ENCODE assay signal across 8 cellular contexts in genomic region chr12:94147991-94148840, GRCh38. TPM values are rescaled to one million over a fixed set of nuclear protein-coding genes. Genes with fewer than 3 reads are reported as not detected.
A peak's percentile ranks its signal among the peaks of the same experiment; 100 is the strongest.
DNase-seq lines count a peak whose midpoint lies in the region; ATAC-seq and TF ChIP-seq lines count a peak whose summit lies in the region.

Gene PLXNC1 (plus strand): TSS chr12:94148577. CDS start chr12:94148972, 395 bp downstream.

- peak within 1 kb of the TSS; percentile 60 for H3K27ac Mint-ChIP-seq in activated CD4-positive, alpha-beta memory T cell treated with anti-CD3 and anti-CD28 coated beads, Interleukin-2, amount 10 ng/mL, durations not matched to agents 7 days and 5 days

- DNase-seq in GM13977 (ENCODE audit: low spot score), result peak; percentile 92
- DNase-seq in NCI-H146 treated with DMSO at 0.1 percent for 48 hours (lab: John Stamatoyannopoulos, UW; ENCODE audit: unreplicated experiment), result peak; percentile 5
- DNase-seq in activated CD4-positive, alpha-beta memory T cell treated with anti-CD3 and anti-CD28 coated beads, Interleukin-2, amount 10 ng/mL, durations not matched to agents 7 days and 5 days, result peak; percentile 76
- peak; percentile 57 for DNase-seq in effector CD4-positive, alpha-beta T cell
- DNase-seq in lung microvascular endothelial cell (ENCODE audit: low read depth in 2 of 2), result peak; percentile 15 to 39
- peak; percentile 39 to 52 (median 51) for DNase-seq in stimulated activated CD4-positive, alpha-beta T cell treated with anti-CD3 and anti-CD28 coated beads, TNF-alpha, amount 100 ng/mL, for 48 hours (ENCODE audit: low read depth in 3 of 3)
- no peak for DNase-seq in SHP77 (lab: John Stamatoyannopoulos, UW)

- in situ Hi-C loops in GM13977 (cut with MboI; ENCODE audit: low pct_unique_long_range_greater_than_20kb, low sequenced_read_pairs, unreplicated experiment), result loop anchor here (25.0 kb wide), 1 partner anchor 614 kb away; no protein-coding TSS in a partner anchor

- no peaks in the 10 kb centered on the region for H3K9me3 Mint-ChIP-seq in activated CD4-positive, alpha-beta memory T cell treated with anti-CD3 and anti-CD28 coated beads, Interleukin-2, amount 10 ng/mL, durations not matched to agents 7 days and 5 days

- CTCF ChIA-PET in activated CD4-positive, alpha-beta memory T cell treated with anti-CD3 and anti-CD28 coated beads, Interleukin-2, amount 10 ng/mL, durations not matched to agents 7 days and 5 days (lab: Charles Lee), result interaction anchor here (1.0 to 2.5 kb wide), 10 partner anchors 13 to 387 kb away, joined by 3 to 7 read pairs (median 5); no protein-coding TSS in a partner anchor

- no peak for TF ChIP-seq CTCF in GM13977 (IDR thresholded peaks at IDR 0.05; ENCODE audit: extremely low read depth, insufficient read depth, missing control alignments)

- H3K4me1 Mint-ChIP-seq in activated CD4-positive, alpha-beta memory T cell treated with anti-CD3 and anti-CD28 coated beads, Interleukin-2, amount 10 ng/mL, durations not matched to agents 7 days and 5 days, result peaks cover 26% of the 10 kb centered on the region

- ATAC-seq in HG02571 (IDR thresholded peaks at IDR 0.05; ENCODE audit: unreplicated experiment), result peak; percentile 33

- peaks cover 20% of the 10 kb centered on the region for H3K36me3 Mint-ChIP-seq in activated CD4-positive, alpha-beta memory T cell treated with anti-CD3 and anti-CD28 coated beads, Interleukin-2, amount 10 ng/mL, durations not matched to agents 7 days and 5 days (ENCODE audit: low read depth)

- peak within 1 kb of the TSS; percentile 90 for H3K4me3 Mint-ChIP-seq in activated CD4-positive, alpha-beta memory T cell treated with anti-CD3 and anti-CD28 coated beads, Interleukin-2, amount 10 ng/mL, durations not matched to agents 7 days and 5 days

- H3K27me3 Mint-ChIP-seq in activated CD4-positive, alpha-beta memory T cell treated with anti-CD3 and anti-CD28 coated beads, Interleukin-2, amount 10 ng/mL, durations not matched to agents 7 days and 5 days, result peaks cover 35% of the 10 kb centered on the region

- POLR2A ChIA-PET in activated CD4-positive, alpha-beta memory T cell treated with anti-CD3 and anti-CD28 coated beads, Interleukin-2, amount 10 ng/mL, durations not matched to agents 7 days and 5 days (lab: Charles Lee), result interaction anchor here (0.7 to 5.5 kb wide), 10 partner anchors 14 to 312 kb away, joined by 3 to 70 read pairs (median 4); no protein-coding TSS in a partner anchor

RNA-seq across cellular contexts. Expression of gene PLXNC1, which starts in this region (rescaled TPM):
- total RNA-seq in activated CD4-positive, alpha-beta memory T cell treated with anti-CD3 and anti-CD28 coated beads, Interleukin-2, amount 10 ng/mL, durations not matched to agents 7 days and 5 days, result 10 to 100 TPM; 27.0 to 27.1 TPM
- under 0.01 and 0.22 TPM in 2 replicates for total RNA-seq in lung microvascular endothelial cell

Comparison
In these comparisons a context has a peak if more than half of its experiments do, and no peak if none do; other contexts are left out.
1. RNA of gene PLXNC1 (total RNA-seq): 27.0 to 27.1 TPM in activated CD4-positive, alpha-beta memory T cell treated with anti-CD3 and anti-CD28 coated beads, Interleukin-2, amount 10 ng/mL, durations not matched to agents 7 days and 5 days; under 0.01 to 0.22 TPM in lung microvascular endothelial cell; every median in the first group is over 10 times any median in the second.
2. Peak in DNase-seq in lung microvascular endothelial cell; RNA of the gene not detected or under 1 TPM.
3. DNase-seq: peak in GM13977 (single experiment), NCI-H146 treated with DMSO at 0.1 percent for 48 hours (single experiment), activated CD4-positive, alpha-beta memory T cell treated with anti-CD3 and anti-CD28 coated beads, Interleukin-2, amount 10 ng/mL, durations not matched to agents 7 days and 5 days (single experiment), effector CD4-positive, alpha-beta T cell (single experiment) and stimulated activated CD4-positive, alpha-beta T cell treated with anti-CD3 and anti-CD28 coated beads, TNF-alpha, amount 100 ng/mL, for 48 hours (3 of 3); none in SHP77 (0 of 2).